In the genomic region with DNA sequence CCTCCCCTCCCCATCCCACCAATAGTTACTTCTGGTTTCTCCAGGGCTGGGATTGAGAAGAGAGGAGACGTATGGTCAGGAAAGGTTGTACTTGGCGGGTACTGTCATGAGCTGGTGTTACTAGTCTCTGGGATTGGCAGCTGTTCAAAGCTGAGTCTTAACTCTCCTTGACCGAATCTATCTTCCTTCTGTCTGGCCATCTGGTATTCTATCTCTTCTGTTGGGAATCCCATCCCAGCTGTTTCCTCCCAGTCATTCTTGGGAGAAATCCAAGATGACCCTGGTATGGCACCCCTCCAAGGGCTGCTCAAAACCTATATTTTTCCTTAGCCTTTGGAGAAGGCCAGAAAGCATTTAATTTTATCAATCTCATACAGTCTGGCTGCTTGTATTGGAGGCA, we compare ENCODE assay signal across 22 cellular contexts.
DNase-seq lines count a peak whose midpoint lies in the region; TF ChIP-seq lines count a peak whose summit lies in the region.
"Had no signal": no experiment of that assay in that cellular context is flagged by ENCODE, and none has a peak within 500 bp of the region (broad histone marks: within the 10 kb centered on the region; RNA-seq: fewer than 3 reads in every experiment).

No MANE protein-coding gene starts in this region.

- H3K9me3 Mint-ChIP-seq in Calu3 (ENCODE audit: low read depth, unreplicated experiment) = no peaks in the 10 kb centered on the region
- H3K9me3 Mint-ChIP-seq: CD8-positive, alpha-beta T cell had no signal

- H3K36me3 ChIP-seq in MG63 = no peaks in the 10 kb centered on the region
- H3K36me3 ChIP-seq: BLaER1 treated with 17β-estradiol and CSF1 and Interleukin-3, amounts not matched to agents 10 nM and 100 nM had no signal

- H3K27ac ChIP-seq in coronary artery = no peak overlapping the region
- H3K27ac ChIP-seq: 22Rv1; BLaER1 treated with 17β-estradiol and CSF1 and Interleukin-3, amounts not matched to agents 10 nM and 100 nM; KMS-11; RWPE1 had no signal

- H3K4me3 Mint-ChIP-seq in Calu3 (ENCODE audit: low read depth, unreplicated experiment) = no peak overlapping the region
- H3K4me3 Mint-ChIP-seq: CD8-positive, alpha-beta T cell had no signal

- H3K9me3 ChIP-seq in MG63 = no peaks in the 10 kb centered on the region
- H3K9me3 ChIP-seq: SK-N-SH had no signal

- in situ Hi-C loops in KBM-7 (cut with MboI; ENCODE audit: low pct_unique_long_range_greater_than_20kb, low sequenced_read_pairs) = no loop called here

- intact Hi-C loops in Calu3 (cut with micrococcal nuclease; ENCODE audit: unreplicated experiment) = no loop called here

- H3K27ac Mint-ChIP-seq in Calu3 (ENCODE audit: unreplicated experiment) = no peak overlapping the region
- H3K27ac Mint-ChIP-seq: CD8-positive, alpha-beta T cell had no signal

- no peak for TF ChIP-seq CTCF in Calu3 (IDR thresholded peaks at IDR 0.05; ENCODE audit: unreplicated experiment)
- no peak for TF ChIP-seq CTCF in coronary artery (IDR thresholded peaks at IDR 0.05)

- peaks cover 27% of the 10 kb centered on the region for H3K27me3 Mint-ChIP-seq in Calu3 (ENCODE audit: unreplicated experiment)

- CTCF ChIA-PET in Calu3 (lab: Charles Lee) = interaction anchor here (1.2 kb wide), 1 partner anchor 65 kb away, joined by 3 read pairs; no protein-coding TSS in a partner anchor

- BruUV-seq in Calu3 (replicated peaks; lab: Mats Ljungman, UMichigan) = no TSS peak

- H3K4me1 Mint-ChIP-seq in Calu3 (ENCODE audit: low read depth, unreplicated experiment) = no peaks in the 10 kb centered on the region

- peaks cover 3% of the 10 kb centered on the region; the same call in 1 of the 2 replicates for H3K27me3 ChIP-seq in MG63
- H3K27me3 ChIP-seq: BLaER1 treated with 17β-estradiol and CSF1 and Interleukin-3, amounts not matched to agents 10 nM and 100 nM had no signal

- no peaks in the 10 kb centered on the region for H3K36me3 Mint-ChIP-seq in Calu3 (ENCODE audit: insufficient read depth, unreplicated experiment)
- H3K36me3 Mint-ChIP-seq: CD8-positive, alpha-beta T cell had no signal

- DNase-seq in NCI-H2171 treated with DMSO at 0.1 percent for 48 hours (lab: John Stamatoyannopoulos, UW) = peak; percentile 14
- DNase-seq in NCI-H2171 (lab: John Stamatoyannopoulos, UW) = no peak
- DNase-seq in NCI-H82 (lab: John Stamatoyannopoulos, UW) = peak; percentile 97
- DNase-seq in left kidney (ENCODE audit: low read depth, low spot score) = peak; percentile 10
- DNase-seq in KBM-7 = no peak
- DNase-seq in Calu3 = no peak
- DNase-seq in MG63 = no peak
- DNase-seq in coronary artery (ENCODE audit: low spot score) = no peak
- DNase-seq: ACHN; CD8-positive, alpha-beta T cell; DND-41; NCI-H1694; NCI-H2081; NCI-H774; PC-3; SHP77 treated with DMSO at 0.1 percent for 48 hours; SK-N-SH had no signal

- H3K4me3 ChIP-seq in MG63 (no peak overlapping the region), coronary artery (no peak overlapping the region)
- H3K4me3 ChIP-seq: BLaER1 treated with 17β-estradiol and CSF1 and Interleukin-3, amounts not matched to agents 10 nM and 100 nM; GM12878 had no signal

Comparison
In these comparisons a context has a peak if more than half of its experiments do, and no peak if none do; other contexts are left out.
1. DNase-seq: peak in NCI-H2171 treated with DMSO at 0.1 percent for 48 hours (single experiment), NCI-H82 (single experiment) and left kidney (single experiment); none in NCI-H2171 (single experiment), KBM-7 (single experiment), Calu3 (single experiment), MG63 (single experiment) and coronary artery (single experiment).